In genomic region chr6:96542702-96543101, GRCh38 we compare ENCODE assay signal across 8 cellular contexts. TPM values are rescaled to one million over a fixed set of nuclear protein-coding genes. Genes with fewer than 3 reads are reported as not detected.
DNase-seq lines count a peak whose midpoint lies in the region; ATAC-seq, FAIRE-seq and TF ChIP-seq lines count a peak whose summit lies in the region.

No MANE protein-coding gene starts in this region.

- no peaks in the 10 kb centered on the region for H3K4me1 ChIP-seq in HEK293 (ENCODE audit: control insufficient read depth, insufficient read depth, low read length)
- H3K4me1 ChIP-seq in OCI-LY7 (ENCODE audit: insufficient read depth, low read length, poor library complexity, severe bottlenecking): no peaks in the 10 kb centered on the region

- H3K36me3 ChIP-seq in HEK293 (ENCODE audit: control insufficient read depth in 2 of 2, insufficient read depth in 1 of 2, low read length in 2 of 2): peaks cover 28 to 67% of the 10 kb centered on the region in 2 experiments; a peak in 2 of 3 replicates
- H3K36me3 ChIP-seq in OCI-LY7 (ENCODE audit: insufficient read depth, low read length): peaks cover 81% of the 10 kb centered on the region

- peak; percentile 78 for FAIRE-seq in G401.6 (lab: Jason Lieb, UNC)

- H3K9me3 ChIP-seq in HEK293 (ENCODE audit: control insufficient read depth, insufficient read depth, low read depth, low read length): no peaks in the 10 kb centered on the region
- H3K9me3 ChIP-seq in OCI-LY7 (ENCODE audit: low read length): no peaks in the 10 kb centered on the region

- H3K4me3 ChIP-seq in HEK293 (ENCODE audit: low read depth, low read length): no peak overlapping the region
- H3K4me3 ChIP-seq in OCI-LY7 (ENCODE audit: low read depth, low read length, poor library complexity, severe bottlenecking): no peak overlapping the region

- intact Hi-C loops in OCI-LY7 (cut with micrococcal nuclease; ENCODE audit: unreplicated experiment): loop anchor here (1.0 to 5.0 kb wide), 7 partner anchors 72 to 517 kb away; partner anchors contain the start of genes GPR63 and NDUFAF4

- H3K79me2 ChIP-seq in OCI-LY7 (ENCODE audit: insufficient read depth, low read depth, low read length): no peaks in the 10 kb centered on the region

- DNase-seq in OCI-LY7 (ENCODE audit: low spot score) (peak; percentile 42), left kidney (ENCODE audit: low read depth, low spot score) (peak; percentile 26), HuH-7.5 (ENCODE audit: low spot score) (no peak), kidney glomerular epithelial cell (lab: John Stamatoyannopoulos, UW) (no peak), NCI-H446 treated with DMSO at 0.1 percent for 48 hours (lab: John Stamatoyannopoulos, UW) (no peak)

- CTCF ChIA-PET in HEK293 (lab: Yijun Ruan, JAX): interaction anchor here (0.5 to 1.2 kb wide), 5 partner anchors 9 to 1803 kb away, joined by 3 to 6 read pairs (median 4); no protein-coding TSS in a partner anchor
- CTCF ChIA-PET in OCI-LY7 (lab: Charles Lee; ENCODE audit: unreplicated experiment): no interaction called here

- no peaks in the 10 kb centered on the region for H4K20me1 ChIP-seq in OCI-LY7 (ENCODE audit: insufficient read depth, low read length)

- 0 out of 2 replicates have a peak, but pooled peaks have one; percentile 10 for TF ChIP-seq CTCF in HEK293 (tag by site-specific recombination; IDR thresholded peaks at IDR 0.05)
- TF ChIP-seq CTCF in OCI-LY7 (conservative IDR thresholded peaks at IDR 0.05; ENCODE audit: low read length): peak; percentile 86

- no peak for ATAC-seq in activated CD4-positive, CD25-positive, alpha-beta regulatory T cell treated with anti-CD3 and anti-CD28 coated beads, Interleukin-2, amount 50 U/mL, for 24 hours

- H2AFZ ChIP-seq in OCI-LY7 (ENCODE audit: low read length): no peak overlapping the region

- no TSS peak for BruUV-seq in OCI-LY7 (replicated peaks; lab: Mats Ljungman, UMichigan)

- H3K27ac ChIP-seq in HEK293 (ENCODE audit: extremely low read depth, low read depth, low read length): no peak overlapping the region
- no peak overlapping the region for H3K27ac ChIP-seq in OCI-LY7 (ENCODE audit: low read depth, low read length, poor library complexity, severe bottlenecking)

- no peaks in the 10 kb centered on the region for H3K9me2 ChIP-seq in OCI-LY7 (ENCODE audit: insufficient read depth, low read length)

- POLR2A ChIA-PET in HEK293 (lab: Yijun Ruan, JAX) (no interaction called here), OCI-LY7 (lab: Charles Lee) (interaction anchor here (1.3 kb wide), 1 partner anchor 9 kb away, joined by 5 read pairs; no protein-coding TSS in a partner anchor)

- H3K4me2 ChIP-seq in OCI-LY7 (ENCODE audit: low read length): no peak overlapping the region

TF ChIP-seq in HEK293, 187 proteins besides CTCF, POLR2A, EP300 and RAD21:
- no peak for TF ChIP-seq ZNF280D (tag by site-specific recombination; IDR thresholded peaks at IDR 0.05)
- TF ChIP-seq ZNF654 (tag by site-specific recombination; IDR thresholded peaks at IDR 0.05; ENCODE audit: low read depth): peak; percentile 40

RNA-seq across cellular contexts. Expression of gene FHL5, which starts 20.2 kb away (rescaled TPM):
- total RNA-seq in OCI-LY7 (2014; rRNA removed; shearing (Covaris generic)): not detected in 2 replicates
- not detected in 2 replicates for total RNA-seq in OCI-LY7 (2022)

RNA-seq across cellular contexts. Expression of gene UFL1, which starts 21.1 kb away (rescaled TPM):
- total RNA-seq in OCI-LY7 (2014; rRNA removed; shearing (Covaris generic)): 14.1 and 15.5 TPM in 2 replicates
- 38.0 and 39.0 TPM in 2 replicates for total RNA-seq in OCI-LY7 (2022)

Comparison
In these comparisons a context has a peak if more than half of its experiments do, and no peak if none do; other contexts are left out.
1. DNase-seq: peak in OCI-LY7 (single experiment) and left kidney (single experiment); none in HuH-7.5 (single experiment), kidney glomerular epithelial cell (single experiment) and NCI-H446 treated with DMSO at 0.1 percent for 48 hours (single experiment).